In genomic region chr7:8125680-8126444, GRCh38 we compare ENCODE assay signal across 8 cellular contexts.
DNase-seq lines count a peak whose midpoint lies in the region; ATAC-seq and TF ChIP-seq lines count a peak whose summit lies in the region.

No MANE protein-coding gene starts in this region.

- H3K4me3 Mint-ChIP-seq in CD14-positive monocyte: peak overlapping the region; percentile 72 to 94
- peak overlapping the region; percentile 63 for H3K4me3 Mint-ChIP-seq in activated CD8-positive, alpha-beta T cell treated with anti-CD3 and anti-CD28 coated beads for 36 hours
- peak overlapping the region; percentile 18 for H3K4me3 Mint-ChIP-seq in stimulated activated memory B cell treated with anti-CD40 and anti-IgM and Interleukin-4, amounts not matched to agents 10 μg/mL and 1 μg/mL and 100 μg/mL, for 72 hours

- no peaks in the 10 kb centered on the region for H3K36me3 ChIP-seq in sigmoid colon

- 56 to 83% methylated on average over 8 of the region's 8 CpGs for WGBS in sigmoid colon, 2 donors

- POLR2A ChIA-PET in activated CD8-positive, alpha-beta T cell treated with anti-CD3 and anti-CD28 coated beads for 36 hours (lab: Charles Lee): interaction anchor here (0.8 to 2.9 kb wide), 12 partner anchors 9 to 1073 kb away, joined by 3 to 26 read pairs (median 3); partner anchors contain the start of genes GLCCI1 and UMAD1

- H3K9me3 Mint-ChIP-seq in CD14-positive monocyte: peaks cover 0 to 4% (median 1%) of the 10 kb centered on the region in 7 donors
- no peaks in the 10 kb centered on the region for H3K9me3 Mint-ChIP-seq in activated CD8-positive, alpha-beta T cell treated with anti-CD3 and anti-CD28 coated beads for 36 hours
- no peaks in the 10 kb centered on the region for H3K9me3 Mint-ChIP-seq in stimulated activated memory B cell treated with anti-CD40 and anti-IgM and Interleukin-4, amounts not matched to agents 10 μg/mL and 1 μg/mL and 100 μg/mL, for 72 hours

- peaks cover 6 to 9% of the 10 kb centered on the region in 2 donors for H3K36me3 Mint-ChIP-seq in CD14-positive monocyte
- H3K36me3 Mint-ChIP-seq in activated CD8-positive, alpha-beta T cell treated with anti-CD3 and anti-CD28 coated beads for 36 hours (ENCODE audit: low read depth): no peaks in the 10 kb centered on the region
- no peaks in the 10 kb centered on the region for H3K36me3 Mint-ChIP-seq in stimulated activated memory B cell treated with anti-CD40 and anti-IgM and Interleukin-4, amounts not matched to agents 10 μg/mL and 1 μg/mL and 100 μg/mL, for 72 hours

- H3K4me3 ChIP-seq in HL-60 (replicated peaks; ENCODE audit: insufficient read depth, low read length) (no peak overlapping the region), sigmoid colon (no peak overlapping the region)

- intact Hi-C loops in CD14-positive monocyte (cut with micrococcal nuclease) (no loop called here), left colon (cut with DNase I, micrococcal nuclease) (no loop called here), sigmoid colon (cut with DNase I) (no loop called here)
- intact Hi-C loops in activated CD8-positive, alpha-beta T cell treated with anti-CD3 and anti-CD28 coated beads for 36 hours (cut with micrococcal nuclease): loop anchor here (2.0 to 5.0 kb wide), 3 partner anchors 51 to 154 kb away; no protein-coding TSS in a partner anchor

- H3K27ac Mint-ChIP-seq in CD14-positive monocyte: peak overlapping the region; percentile 52 to 94 (median 76)
- peak overlapping the region; percentile 98 for H3K27ac Mint-ChIP-seq in activated CD8-positive, alpha-beta T cell treated with anti-CD3 and anti-CD28 coated beads for 36 hours
- H3K27ac Mint-ChIP-seq in stimulated activated memory B cell treated with anti-CD40 and anti-IgM and Interleukin-4, amounts not matched to agents 10 μg/mL and 1 μg/mL and 100 μg/mL, for 72 hours: peak overlapping the region; percentile 90

- DNase-seq in CD14-positive monocyte (ENCODE audit: low spot score): peak; percentile 62
- peak; percentile 51 for DNase-seq in GM20000 (ENCODE audit: low spot score)
- peak in 1 of 2 experiments; percentile 85 for DNase-seq in HL-60 (ENCODE audit: low read depth in 1 of 2, low spot score in 1 of 2)
- peak; percentile 94 for DNase-seq in activated CD8-positive, alpha-beta T cell treated with anti-CD3 and anti-CD28 coated beads for 36 hours
- DNase-seq in left colon: peak in 1 of 2 donors; percentile 44
- no peak for DNase-seq in sigmoid colon
- no peak for DNase-seq in NCI-H2107 treated with DMSO at 0.1 percent for 48 hours (lab: John Stamatoyannopoulos, UW; ENCODE audit: unreplicated experiment)

- H3K27me3 ChIP-seq in HL-60 (ENCODE audit: insufficient read depth, poor library complexity, severe bottlenecking) (no peaks in the 10 kb centered on the region), sigmoid colon (no peaks in the 10 kb centered on the region)

- no peaks in the 10 kb centered on the region for H3K4me1 ChIP-seq in sigmoid colon

- H3K9me3 ChIP-seq in sigmoid colon: no peaks in the 10 kb centered on the region

- ATAC-seq in activated CD8-positive, alpha-beta T cell treated with anti-CD3 and anti-CD28 coated beads for 36 hours: peak; percentile 91
- ATAC-seq in left colon: peak; percentile 48
- peak; percentile 97 for ATAC-seq in stimulated activated memory B cell treated with anti-CD40 and anti-IgM and Interleukin-4, amounts not matched to agents 10 μg/mL and 1 μg/mL and 100 μg/mL, for 72 hours

- peaks cover 0 to 1% (median 0%) of the 10 kb centered on the region in 3 donors for H3K27me3 Mint-ChIP-seq in CD14-positive monocyte (ENCODE audit: low read depth in 3 of 3)
- no peaks in the 10 kb centered on the region for H3K27me3 Mint-ChIP-seq in activated CD8-positive, alpha-beta T cell treated with anti-CD3 and anti-CD28 coated beads for 36 hours
- no peaks in the 10 kb centered on the region for H3K27me3 Mint-ChIP-seq in stimulated activated memory B cell treated with anti-CD40 and anti-IgM and Interleukin-4, amounts not matched to agents 10 μg/mL and 1 μg/mL and 100 μg/mL, for 72 hours

- H3K4me1 Mint-ChIP-seq in CD14-positive monocyte: peaks cover 26% of the 10 kb centered on the region
- peaks cover 78% of the 10 kb centered on the region for H3K4me1 Mint-ChIP-seq in activated CD8-positive, alpha-beta T cell treated with anti-CD3 and anti-CD28 coated beads for 36 hours (ENCODE audit: low read depth)
- H3K4me1 Mint-ChIP-seq in stimulated activated memory B cell treated with anti-CD40 and anti-IgM and Interleukin-4, amounts not matched to agents 10 μg/mL and 1 μg/mL and 100 μg/mL, for 72 hours: peaks cover 44% of the 10 kb centered on the region

- TF ChIP-seq CTCF in CD14-positive monocyte (IDR thresholded peaks at IDR 0.05) (no peak), GM20000 (IDR thresholded peaks at IDR 0.05; ENCODE audit: extremely low read depth, missing control alignments) (no peak), HL-60 (IDR thresholded peaks at IDR 0.05; ENCODE audit: insufficient read depth, low read length) (no peak), sigmoid colon (IDR thresholded peaks at IDR 0.05) (no peak)
- TF ChIP-seq CTCF in activated CD8-positive, alpha-beta T cell treated with anti-CD3 and anti-CD28 coated beads for 36 hours (IDR thresholded peaks at IDR 0.05): no peak

- H3K27ac ChIP-seq in HL-60 (replicated peaks) (peak overlapping the region; percentile 80), sigmoid colon (no peak overlapping the region)

- no peak for TF ChIP-seq POLR2A in sigmoid colon (IDR thresholded peaks at IDR 0.05)

- CTCF ChIA-PET in activated CD8-positive, alpha-beta T cell treated with anti-CD3 and anti-CD28 coated beads for 36 hours (lab: Charles Lee): interaction anchor here (0.6 to 2.7 kb wide), 18 partner anchors 9 to 444 kb away, joined by 3 to 14 read pairs (median 3); no protein-coding TSS in a partner anchor

- no peak for TF ChIP-seq EP300 in sigmoid colon (IDR thresholded peaks at IDR 0.05)

Comparison
In these comparisons a context has a peak if more than half of its experiments do, and no peak if none do; other contexts are left out.
1. DNase-seq: peak in CD14-positive monocyte (single experiment), GM20000 (single experiment) and activated CD8-positive, alpha-beta T cell treated with anti-CD3 and anti-CD28 coated beads for 36 hours (single experiment); none in sigmoid colon (single experiment) and NCI-H2107 treated with DMSO at 0.1 percent for 48 hours (single experiment).
2. H3K4me3 Mint-ChIP-seq: peak in every context shown above with its lines; median percentile 83 in CD14-positive monocyte; 63 in activated CD8-positive, alpha-beta T cell treated with anti-CD3 and anti-CD28 coated beads for 36 hours; 18 in stimulated activated memory B cell treated with anti-CD40 and anti-IgM and Interleukin-4, amounts not matched to agents 10 μg/mL and 1 μg/mL and 100 μg/mL, for 72 hours.
3. Peak in every context shown above with its lines, with median percentiles within 50 percentile points of each other: H3K27ac Mint-ChIP-seq and ATAC-seq.